Comparison of ENCODE assay signal across 16 cellular contexts in the genomic region with DNA sequence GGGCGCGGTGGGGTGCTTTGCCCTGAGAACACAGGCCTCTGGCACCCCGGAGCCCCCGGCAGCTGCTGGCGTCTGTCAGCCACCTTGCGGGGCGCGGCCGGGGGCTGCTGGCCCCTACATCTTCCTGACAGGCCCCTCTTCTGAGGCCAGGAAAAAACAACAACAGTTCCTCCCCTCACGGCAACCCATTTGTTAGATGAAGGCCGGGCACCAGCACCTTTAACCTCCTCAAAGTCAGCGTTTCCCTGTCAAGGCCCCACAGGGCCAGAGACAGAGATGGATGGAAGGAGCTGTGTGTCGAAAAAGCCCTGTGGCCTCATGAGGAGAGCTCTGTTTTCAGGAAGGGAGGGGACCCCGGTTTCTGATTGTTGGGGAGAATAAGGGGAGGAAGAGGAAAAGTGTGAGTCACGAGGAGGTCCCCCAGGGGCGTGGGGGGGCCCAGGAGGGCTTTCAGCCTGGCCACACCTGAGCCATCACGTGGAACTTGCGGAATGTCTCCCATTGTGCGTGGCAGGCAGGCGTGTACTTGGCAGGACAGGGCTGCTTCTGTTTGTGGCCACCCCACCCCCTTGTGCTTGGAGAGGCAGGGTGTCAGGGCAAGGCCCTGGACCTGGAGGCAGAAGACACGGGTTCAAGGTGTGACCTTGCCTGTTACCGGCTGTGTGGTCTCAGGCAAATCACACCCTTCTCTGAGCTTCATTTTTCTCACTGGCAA. TPM values are rescaled to one million over a fixed set of nuclear protein-coding genes. Genes with fewer than 3 reads are reported as not detected.
DNase-seq lines count a peak whose midpoint lies in the region; ATAC-seq, FAIRE-seq and TF ChIP-seq lines count a peak whose summit lies in the region.
"Had no signal": no experiment of that assay in that cellular context is flagged by ENCODE, and none has a peak within 500 bp of the region (broad histone marks: within the 10 kb centered on the region; RNA-seq: fewer than 3 reads in every experiment).

No MANE protein-coding gene starts in this region.

- peak overlapping the region; percentile 84 for H2AFZ ChIP-seq in HepG2 (ENCODE audit: low read length)

- peak overlapping the region; percentile 91 for H3K4me2 ChIP-seq in HepG2 (ENCODE audit: low read depth, low read length)

- H3K36me3 ChIP-seq in NT2/D1 (ENCODE audit: insufficient read depth, insufficient read length, low read length) (no peaks in the 10 kb centered on the region), esophagus squamous epithelium (no peaks in the 10 kb centered on the region), HepG2 (replicated peaks in 1 of 2; ENCODE audit: control insufficient read depth in 1 of 2, insufficient read depth in 2 of 2, low read length in 2 of 2) (no peaks in the 10 kb centered on the region), stomach (no peaks in the 10 kb centered on the region)

- peaks cover 20 to 28% of the 10 kb centered on the region in 2 donors for H3K4me1 Mint-ChIP-seq in effector memory CD8-positive, alpha-beta T cell (ENCODE audit: low read depth in 2 of 2)
- H3K4me1 Mint-ChIP-seq: activated B cell treated with CpG ODN at 0.5 μM for 24 hours had no signal

- WGBS in esophagus squamous epithelium, 2 donors = 29 to 44% methylated on average over 8 to 9 of the region's 22 CpGs
- WGBS in HepG2 (ENCODE audit: low lambda C conversion rate) = 5% methylated on average over 12 of the region's 22 CpGs
- WGBS in stomach, 5 donors = 53 to 57% (median 55%) methylated on average over 20 to 22 of the region's 22 CpGs

- peak overlapping the region; percentile 10 to 75 (median 60) for H3K27ac ChIP-seq in esophagus squamous epithelium
- H3K27ac ChIP-seq in HepG2 (ENCODE audit: extremely low read length, insufficient read depth, low read length) = peak overlapping the region; percentile 59
- peak overlapping the region; percentile 2 to 58 (median 33) for H3K27ac ChIP-seq in stomach

- TF ChIP-seq POLR2A in esophagus squamous epithelium (IDR thresholded peaks at IDR 0.05) (no peak), HepG2 (IDR thresholded peaks at IDR 0.05; ENCODE audit: insufficient read depth in 1 of 2, low read depth in 2 of 2, low read length in 2 of 2) (no peak), stomach (IDR thresholded peaks at IDR 0.05) (no peak)

- H3K9me3 Mint-ChIP-seq in effector memory CD8-positive, alpha-beta T cell = no peaks in the 10 kb centered on the region
- H3K9me3 Mint-ChIP-seq: activated B cell treated with CpG ODN at 0.5 μM for 24 hours; activated naive CD4-positive, alpha-beta T cell treated with anti-CD3 and anti-CD28 coated beads, Interleukin-2, amount 50 U/mL, for 72 hours; stimulated activated naive CD8-positive, alpha-beta T cell treated with anti-CD3 and anti-CD28 coated beads, Interleukin-15, Interleukin-2, amounts not matched to agents 100 ng/mL and 50 ng/mL, for 24 hours had no signal

- DNase-seq in NT2/D1 (ENCODE audit: low read depth, low spot score) (no peak), esophagus squamous epithelium (lab: John Stamatoyannopoulos, UW) (no peak), HepG2 (ENCODE audit: low spot score) (peak; percentile 60), stomach (no peak), superior temporal gyrus (ENCODE audit: extremely low spot score) (no peak), NCI-H510A (lab: John Stamatoyannopoulos, UW) (no peak), dedifferentiated amniotic fluid mesenchymal stem cell (ENCODE audit: extremely low spot score) (no peak)
- no peak for DNase-seq in effector memory CD8-positive, alpha-beta T cell
- DNase-seq: activated B cell treated with CpG ODN at 0.5 μM for 24 hours, caudate nucleus, DMS 273 treated with DMSO at 0.1 percent for 48 hours, hippocampal formation, NCI-H524 had no signal

- intact Hi-C loops in esophagus squamous epithelium (cut with DNase I) (no loop called here), HepG2 (cut with micrococcal nuclease; ENCODE audit: unreplicated experiment) (loop anchor here (5.0 kb wide), 1 partner anchor 48 kb away; no protein-coding TSS in a partner anchor), stomach (cut with DNase I; ENCODE audit: low total_unique reads) (no loop called here)

- H4K20me1 ChIP-seq in HepG2 (ENCODE audit: insufficient read depth, low read length) = no peaks in the 10 kb centered on the region

- no peak for TF ChIP-seq RAD21 in HepG2 (CRISPR knock-in tag; IDR thresholded peaks at IDR 0.05)

- in situ Hi-C loops in HepG2 (cut with HindIII; ENCODE audit: extremely low pct_ligation_motif_present, low pct_unique_long_range_greater_than_20kb) = no loop called here

- H3K9ac ChIP-seq in NT2/D1 (ENCODE audit: insufficient read length, low read depth) (peak overlapping the region; percentile 15), HepG2 (ENCODE audit: insufficient read depth, low read depth, low read length) (peak overlapping the region; percentile 66)

- H3K9me3 ChIP-seq in NT2/D1 (ENCODE audit: insufficient read depth, low read length) (no peaks in the 10 kb centered on the region), esophagus squamous epithelium (no peaks in the 10 kb centered on the region), HepG2 (ENCODE audit: low read length) (no peaks in the 10 kb centered on the region), stomach (no peaks in the 10 kb centered on the region)

- H3K4me1 ChIP-seq in NT2/D1 (ENCODE audit: insufficient read depth, insufficient read length) (peaks cover 17% of the 10 kb centered on the region), esophagus squamous epithelium (peaks cover 14 to 57% (median 47%) of the 10 kb centered on the region in 3 donors), HepG2 (ENCODE audit: insufficient read depth, low read length) (peaks cover 68% of the 10 kb centered on the region), stomach (peaks cover 0 to 25% (median 10%) of the 10 kb centered on the region in 4 donors)

- H3K4me3 Mint-ChIP-seq in effector memory CD8-positive, alpha-beta T cell = no peak overlapping the region
- H3K4me3 Mint-ChIP-seq: activated B cell treated with CpG ODN at 0.5 μM for 24 hours; stimulated activated naive CD8-positive, alpha-beta T cell treated with anti-CD3 and anti-CD28 coated beads, Interleukin-15, Interleukin-2, amounts not matched to agents 100 ng/mL and 50 ng/mL, for 24 hours had no signal

- BruUV-seq in HepG2 (replicated peaks; lab: Mats Ljungman, UMichigan) = no TSS peak

- H3K27me3 Mint-ChIP-seq in effector memory CD8-positive, alpha-beta T cell = peaks cover 0 to 6% of the 10 kb centered on the region in 2 donors

- POLR2A ChIA-PET in HepG2 (lab: Yijun Ruan, JAX) = interaction anchor here (0.7 to 2.0 kb wide), 24 partner anchors 8 to 304 kb away, joined by 3 to 13 read pairs (median 4); partner anchors contain the start of genes DHX8 and ETV4

- TF ChIP-seq CTCF in esophagus squamous epithelium (IDR thresholded peaks at IDR 0.05) = no peak
- TF ChIP-seq CTCF in HepG2 (CRISPR knock-in tag; IDR thresholded peaks at IDR 0.05) = no peak
- TF ChIP-seq CTCF in stomach (IDR thresholded peaks at IDR 0.05) = no peak

- H3K36me3 Mint-ChIP-seq in effector memory CD8-positive, alpha-beta T cell (ENCODE audit: insufficient read depth) = peaks cover 4% of the 10 kb centered on the region
- H3K36me3 Mint-ChIP-seq: activated naive CD4-positive, alpha-beta T cell treated with anti-CD3 and anti-CD28 coated beads, Interleukin-2, amount 50 U/mL, for 72 hours had no signal

- no peak overlapping the region for H3K4me3 ChIP-seq in NT2/D1 (ENCODE audit: insufficient read length, low read depth)
- no peak overlapping the region for H3K4me3 ChIP-seq in esophagus squamous epithelium
- H3K4me3 ChIP-seq in HepG2 (replicated peaks in 1 of 3; ENCODE audit: insufficient read depth in 1 of 3, low read depth in 2 of 3, low read length in 3 of 3) = peak overlapping the region; percentile 35 to 66 (median 50)
- no peak overlapping the region for H3K4me3 ChIP-seq in stomach
- H3K4me3 ChIP-seq: lung had no signal

- peak; percentile 53 for ATAC-seq in HepG2
- no peak for ATAC-seq in effector memory CD8-positive, alpha-beta T cell (replicated peaks)
- ATAC-seq: activated naive CD4-positive, alpha-beta T cell treated with anti-CD3 and anti-CD28 coated beads, Interleukin-2, amount 50 U/mL, for 72 hours had no signal

- no peak for FAIRE-seq in HepG2 (lab: Jason Lieb, UNC)

- no peaks in the 10 kb centered on the region for H3K79me2 ChIP-seq in HepG2 (ENCODE audit: insufficient read depth, low read length)

- CTCF ChIA-PET in HepG2 (lab: Yijun Ruan, JAX; ENCODE audit: low intra/inter-chr PET ratio, low total read pairs) = no interaction called here

- no peak overlapping the region for H3K27ac Mint-ChIP-seq in effector memory CD8-positive, alpha-beta T cell
- H3K27ac Mint-ChIP-seq: activated B cell treated with CpG ODN at 0.5 μM for 24 hours; stimulated activated naive CD8-positive, alpha-beta T cell treated with anti-CD3 and anti-CD28 coated beads, Interleukin-15, Interleukin-2, amounts not matched to agents 100 ng/mL and 50 ng/mL, for 24 hours had no signal

- no peaks in the 10 kb centered on the region for H3K27me3 ChIP-seq in NT2/D1 (ENCODE audit: insufficient read depth, insufficient read length)
- H3K27me3 ChIP-seq in esophagus squamous epithelium = no peaks in the 10 kb centered on the region
- peaks cover 5 to 14% of the 10 kb centered on the region in 2 experiments; a peak in 4 of 5 replicates for H3K27me3 ChIP-seq in HepG2 (ENCODE audit: control insufficient read depth in 1 of 2, insufficient read depth in 2 of 2, low read length in 2 of 2)
- H3K27me3 ChIP-seq in stomach = peaks cover 0 to 20% (median 0%) of the 10 kb centered on the region in 3 donors

- TF ChIP-seq EP300 in HepG2 (IDR thresholded peaks at IDR 0.05; ENCODE audit: low read depth in 2 of 2, low read length in 2 of 2) (peak in 1 of 2 experiments; percentile 15; a peak in 1 of 4 replicates), HepG2 (CRISPR knock-in tag; IDR thresholded peaks at IDR 0.05; ENCODE audit: borderline replicate concordance) (no peak; the same call in 1 of the 2 replicates), stomach (IDR thresholded peaks at IDR 0.05) (no peak)

RNA-seq across cellular contexts. Expression of gene MEOX1, which starts 3.8 kb away (rescaled TPM):
- total RNA-seq in esophagus squamous epithelium (1 to 10 TPM in 2 of 4 donors, under 1 TPM in 2; 0.64 to 6.1 (median 2.7) TPM), HepG2 (2016; rRNA removed; fragmentation: Illumina TruSeq; extraction: Trizol) (not detected in 2 replicates), stomach (1 to 10 TPM in 2 of 5 donors, not detected in 3; 2.0 to 5.1 TPM)
- total RNA-seq in HepG2 (2016; cell fraction: cytosol; rRNA removed; fragmentation: Illumina TruSeq; extraction: Trizol; ENCODE audit: low read depth) = not detected in 2 replicates
- not detected in 2 replicates for total RNA-seq in HepG2 (2016; cell fraction: insoluble cytoplasmic fraction; rRNA removed; fragmentation: Illumina TruSeq; extraction: Trizol)
- not detected in 2 replicates for total RNA-seq in HepG2 (2016; cell fraction: membrane; rRNA removed; fragmentation: Illumina TruSeq; extraction: Trizol)
- total RNA-seq in HepG2 (2016; cell fraction: nucleus; rRNA removed; fragmentation: Illumina TruSeq; extraction: Trizol) = not detected in 2 replicates
- polyA plus RNA-seq in HepG2 (2011; rRNA removed) (not detected in 2 replicates), stomach (1 to 10 TPM; 1.2 to 3.3 (median 2.6) TPM)
- not detected in 2 replicates for polyA plus RNA-seq in HepG2 (2011; cell fraction: cytosol; rRNA removed)
- not detected in 2 replicates for polyA plus RNA-seq in HepG2 (2011; cell fraction: nucleus; rRNA removed)
- not detected in 2 replicates for polyA plus RNA-seq in HepG2 (2012)
- not detected in 2 replicates for polyA plus RNA-seq in HepG2 (2016; cell fraction: cytosol; fragmentation: Illumina TruSeq; extraction: Trizol; ENCODE audit: low read depth)
- polyA plus RNA-seq in HepG2 (2016; cell fraction: insoluble cytoplasmic fraction; fragmentation: Illumina TruSeq; extraction: Trizol; ENCODE audit: low read depth) = not detected in 2 replicates
- not detected in 2 replicates for polyA plus RNA-seq in HepG2 (2016; cell fraction: membrane; fragmentation: Illumina TruSeq; extraction: Trizol; ENCODE audit: low read depth)
- not detected in 2 replicates for polyA plus RNA-seq in HepG2 (2016; cell fraction: nucleus; fragmentation: Illumina TruSeq; extraction: Trizol; ENCODE audit: insufficient read depth, low read depth)
- polyA minus RNA-seq in HepG2 (2011; rRNA and poly(A)+ RNA removed; ENCODE audit: low replicate concordance) = 2.2 TPM in 1 of 2 replicates, not detected in the other
- polyA minus RNA-seq in HepG2 (2011; cell fraction: cytosol; rRNA and poly(A)+ RNA removed) = not detected in 2 replicates
- polyA minus RNA-seq in HepG2 (2011; cell fraction: nucleus; rRNA and poly(A)+ RNA removed) = not detected in 2 replicates
- total RNA-seq: activated B cell treated with CpG ODN at 0.5 μM for 24 hours had no signal

Comparison
In these comparisons a context has a peak if more than half of its experiments do, and no peak if none do; other contexts are left out.
1. H3K4me3 ChIP-seq: peak in HepG2 (3 of 3); none in NT2/D1 (single experiment), esophagus squamous epithelium (0 of 4) and stomach (0 of 4).
2. Peak in every context shown above with its lines, with median percentiles within 50 percentile points of each other: H3K27ac ChIP-seq.